1 cellular context compared by ENCODE assay signal in genomic region chr10:35639651-35640311, GRCh38.
TF ChIP-seq lines count a peak whose summit lies in the region.

No MANE protein-coding gene starts in this region.

TF ChIP-seq in SK-N-SH treated with all-trans-retinoic acid at 6 μM for 48 hours, 23 proteins besides CTCF, POLR2A, EP300 and RAD21 (continued from another document):
- TF ChIP-seq CREB5 (CRISPR knock-in tag; IDR thresholded peaks at IDR 0.05; ENCODE audit: low read depth) (no peak), TOX (CRISPR knock-in tag; IDR thresholded peaks at IDR 0.05; ENCODE audit: borderline replicate concordance) (no peak), ZFP30 (CRISPR knock-in tag; IDR thresholded peaks at IDR 0.05) (no peak), ZNF565 (CRISPR knock-in tag; conservative IDR thresholded peaks at IDR 0.05; ENCODE audit: low read depth) (no peak), CSRNP3 (CRISPR knock-in tag; IDR thresholded peaks at IDR 0.05) (no peak)
